Comparison of ENCODE assay signal across 1 cellular context in genomic region chr20:50521709-50522674, GRCh38.
A peak's percentile ranks its signal among the peaks of the same experiment; 100 is the strongest.
TF ChIP-seq lines count a peak whose summit lies in the region.

No MANE protein-coding gene starts in this region.

TF ChIP-seq in HepG2, 621 proteins besides CTCF, POLR2A, EP300 and RAD21:
- TF ChIP-seq, protein P1, sequence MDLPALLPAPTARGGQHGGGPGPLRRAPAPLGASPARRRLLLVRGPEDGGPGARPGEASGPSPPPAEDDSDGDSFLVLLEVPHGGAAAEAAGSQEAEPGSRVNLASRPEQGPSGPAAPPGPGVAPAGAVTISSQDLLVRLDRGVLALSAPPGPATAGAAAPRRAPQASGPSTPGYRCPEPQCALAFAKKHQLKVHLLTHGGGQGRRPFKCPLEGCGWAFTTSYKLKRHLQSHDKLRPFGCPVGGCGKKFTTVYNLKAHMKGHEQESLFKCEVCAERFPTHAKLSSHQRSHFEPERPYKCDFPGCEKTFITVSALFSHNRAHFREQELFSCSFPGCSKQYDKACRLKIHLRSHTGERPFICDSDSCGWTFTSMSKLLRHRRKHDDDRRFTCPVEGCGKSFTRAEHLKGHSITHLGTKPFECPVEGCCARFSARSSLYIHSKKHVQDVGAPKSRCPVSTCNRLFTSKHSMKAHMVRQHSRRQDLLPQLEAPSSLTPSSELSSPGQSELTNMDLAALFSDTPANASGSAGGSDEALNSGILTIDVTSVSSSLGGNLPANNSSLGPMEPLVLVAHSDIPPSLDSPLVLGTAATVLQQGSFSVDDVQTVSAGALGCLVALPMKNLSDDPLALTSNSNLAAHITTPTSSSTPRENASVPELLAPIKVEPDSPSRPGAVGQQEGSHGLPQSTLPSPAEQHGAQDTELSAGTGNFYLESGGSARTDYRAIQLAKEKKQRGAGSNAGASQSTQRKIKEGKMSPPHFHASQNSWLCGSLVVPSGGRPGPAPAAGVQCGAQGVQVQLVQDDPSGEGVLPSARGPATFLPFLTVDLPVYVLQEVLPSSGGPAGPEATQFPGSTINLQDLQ (CRISPR knock-in tag; IDR thresholded peaks at IDR 0.05): 0 out of 2 replicates have a peak, but pooled peaks have one; percentile 53
- no peak for TF ChIP-seq BCLAF1 (IDR thresholded peaks at IDR 0.05)
